ENCODE assay signal across 3 cellular contexts in genomic region chr9:135664801-135665794, GRCh38.
TF ChIP-seq lines count a peak whose summit lies in the region.

No MANE protein-coding gene starts in this region.

TF ChIP-seq in A549, 52 proteins besides CTCF, POLR2A, EP300 and RAD21:
- TF ChIP-seq JUN (IDR thresholded peaks at IDR 0.05) (no peak), ELK1 (IDR thresholded peaks at IDR 0.05; ENCODE audit: low read depth, low read length) (no peak), SREBF2 (IDR thresholded peaks at IDR 0.05) (no peak), RCOR1 (IDR thresholded peaks at IDR 0.05; ENCODE audit: low read depth, low read length) (no peak), ZFP36 (IDR thresholded peaks at IDR 0.05; ENCODE audit: borderline replicate concordance, partially characterized antibody) (no peak), RARB (CRISPR knock-in tag; IDR thresholded peaks at IDR 0.05) (no peak), PHF8 (IDR thresholded peaks at IDR 0.05; ENCODE audit: borderline replicate concordance, low read depth) (no peak), FOSL2 (IDR thresholded peaks at IDR 0.05) (no peak), FOSL2 (CRISPR knock-in tag; IDR thresholded peaks at IDR 0.05) (no peak), TFCP2L1 (CRISPR knock-in tag; IDR thresholded peaks at IDR 0.05) (no peak), MYC (IDR thresholded peaks at IDR 0.05; ENCODE audit: borderline replicate concordance, low read length) (no peak), BCL3 (IDR thresholded peaks at IDR 0.05) (no peak), ESRRA (IDR thresholded peaks at IDR 0.05; ENCODE audit: borderline replicate concordance, low read length) (no peak), NFE2L2 (conservative IDR thresholded peaks at IDR 0.05; ENCODE audit: low read length) (no peak), E2F6 (IDR thresholded peaks at IDR 0.05; ENCODE audit: borderline replicate concordance, low read depth) (no peak), PBX3 (IDR thresholded peaks at IDR 0.05) (no peak)

TF ChIP-seq in GM12891, 5 proteins besides CTCF, POLR2A, EP300 and RAD21:
- TF ChIP-seq TAF1 (IDR thresholded peaks at IDR 0.05; ENCODE audit: low read depth, low read length): no peak
- no peak for TF ChIP-seq SPI1 (IDR thresholded peaks at IDR 0.05; ENCODE audit: low read depth, low read length)
- TF ChIP-seq POLR2AphosphoS5 (IDR thresholded peaks at IDR 0.05; ENCODE audit: low read depth, low read length): no peak
- no peak for TF ChIP-seq PAX5 (IDR thresholded peaks at IDR 0.05; ENCODE audit: insufficient read depth, low read length, severe bottlenecking)
- no peak for TF ChIP-seq POU2F2 (IDR thresholded peaks at IDR 0.05; ENCODE audit: low read depth, low read length)

TF ChIP-seq in HepG2, 621 proteins besides CTCF, POLR2A, EP300 and RAD21:
- TF ChIP-seq ZC3H4 (CRISPR knock-in tag; IDR thresholded peaks at IDR 0.05; ENCODE audit: borderline replicate concordance) (no peak), KDM2A (CRISPR knock-in tag; IDR thresholded peaks at IDR 0.05; ENCODE audit: borderline replicate concordance, low read depth) (no peak), ZNF724P (CRISPR knock-in tag; IDR thresholded peaks at IDR 0.05; ENCODE audit: borderline replicate concordance) (no peak), RFX1 (IDR thresholded peaks at IDR 0.05) (no peak), ZFAT (CRISPR knock-in tag; conservative IDR thresholded peaks at IDR 0.05) (no peak), AFF4 (CRISPR knock-in tag; IDR thresholded peaks at IDR 0.05) (no peak), ZNF768 (CRISPR knock-in tag; IDR thresholded peaks at IDR 0.05) (no peak)
